Comparison of ENCODE assay signal across 8 cellular contexts in the genomic region with DNA sequence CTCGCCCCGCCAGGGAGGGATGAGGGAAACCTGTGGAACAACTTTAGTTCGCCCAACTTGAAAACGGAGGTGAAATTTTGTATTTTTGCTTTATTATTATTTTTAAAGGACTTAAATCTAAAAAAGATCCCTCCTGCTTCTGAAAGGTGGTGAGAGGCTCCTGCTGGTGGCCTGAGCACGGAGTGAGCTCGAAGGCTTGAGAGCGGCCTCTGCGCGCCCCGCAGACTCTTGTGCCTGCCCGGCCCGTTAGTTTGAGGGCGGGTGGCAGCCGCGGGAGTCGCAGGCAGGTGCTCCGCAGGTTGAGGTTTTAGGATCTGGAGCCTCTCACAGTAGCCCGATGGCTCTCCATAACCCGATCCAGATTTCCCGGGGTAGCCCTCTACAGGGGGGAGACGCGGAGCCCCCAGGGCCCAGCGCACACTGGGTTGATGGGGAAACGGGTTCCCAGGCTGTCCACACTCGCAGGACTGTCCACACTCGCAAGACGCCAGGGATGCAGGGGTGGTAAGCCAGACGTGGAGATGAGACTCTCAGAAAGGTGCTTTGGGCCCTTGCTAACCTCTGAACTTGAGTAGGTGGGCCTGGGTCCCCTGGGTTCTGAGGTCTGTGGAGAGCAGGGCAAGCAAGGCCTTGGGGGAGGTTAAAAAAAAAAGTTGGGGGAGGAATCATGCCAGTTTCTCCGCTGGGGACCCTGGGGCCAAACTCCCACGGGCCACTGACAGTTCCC. TPM values are rescaled to one million over a fixed set of nuclear protein-coding genes. Genes with fewer than 3 reads are reported as not detected.
DNase-seq lines count a peak whose midpoint lies in the region; ATAC-seq, FAIRE-seq and TF ChIP-seq lines count a peak whose summit lies in the region.

No MANE protein-coding gene starts in this region.

- H3K27me3 ChIP-seq in K562 (ENCODE audit: control insufficient read depth in 2 of 2, insufficient read depth in 2 of 2, low read length in 2 of 2): peaks cover 9 to 19% of the 10 kb centered on the region in 2 experiments; a peak in 4 of 5 replicates

- FAIRE-seq in K562 (lab: Jason Lieb, UNC): no peak

- H3K79me2 ChIP-seq in K562 (ENCODE audit: control insufficient read depth, insufficient read depth, low read length): no peaks in the 10 kb centered on the region

- no peaks in the 10 kb centered on the region for H3K36me3 ChIP-seq in K562 (ENCODE audit: control insufficient read depth, insufficient read depth, low read length)

- 87% methylated on average over 28 of the region's 30 CpGs for WGBS in K562 (ENCODE audit: insufficient coverage, low coverage, missing lambda C conversion rate)

- no peak overlapping the region for H3K9ac ChIP-seq in K562 (ENCODE audit: insufficient read depth in 1 of 2, low read depth in 2 of 2, low read length in 2 of 2)

- in situ Hi-C loops in K562 (cut with MboI): no loop called here

- no peaks in the 10 kb centered on the region for H3K9me1 ChIP-seq in K562 (ENCODE audit: control insufficient read depth, insufficient read depth, low read length)

- no peak overlapping the region for H3K4me3 ChIP-seq in K562

- no peak for TF ChIP-seq POLR2A in K562 (conservative IDR thresholded peaks at IDR 0.05)

- H2AFZ ChIP-seq in K562 (ENCODE audit: low read depth, low read length): no peak overlapping the region

- CTCF ChIA-PET in K562 (lab: Yijun Ruan, JAX; ENCODE audit: low intra/inter-chr PET ratio): no interaction called here

- no peaks in the 10 kb centered on the region for H3K9me3 ChIP-seq in K562 (replicated peaks; ENCODE audit: control insufficient read depth, insufficient read depth, low read depth, low read length)

- no peak overlapping the region for H3K27ac ChIP-seq in K562 (ENCODE audit: extremely low read depth, low read depth, low read length)

- DNase-seq in Right ventricle myocardium inferior (ENCODE audit: missing footprints) (peak; percentile 79), cardiac septum (ENCODE audit: low spot score) (no peak), K562 (ENCODE audit: extremely low read depth in 1 of 4, low spot score in 3 of 4) (no peak), left kidney (ENCODE audit: low read depth, low spot score) (peak; percentile 61), DMS114 treated with DMSO at 0.1 percent for 48 hours (lab: John Stamatoyannopoulos, UW; ENCODE audit: unreplicated experiment) (no peak), NCI-H446 treated with DMSO at 0.1 percent for 48 hours (lab: John Stamatoyannopoulos, UW) (no peak), SIG-M5 (lab: John Stamatoyannopoulos, UW) (no peak)
- DNase-seq in stimulated activated naive CD4-positive, alpha-beta T cell treated with Interleukin-2 at 50 U/mL for 16 hours (lab: John Stamatoyannopoulos, UW): peak; percentile 56

- TF ChIP-seq EP300 in K562 (IDR thresholded peaks at IDR 0.05; ENCODE audit: low read length): no peak

- H3K4me1 ChIP-seq in K562 (replicated peaks in 1 of 2; ENCODE audit: control insufficient read depth in 2 of 2, insufficient read depth in 2 of 2, low read length in 2 of 2): peaks cover 0 to 41% of the 10 kb centered on the region in 2 experiments; a peak in 4 of 5 replicates

- no peak overlapping the region for H3K4me2 ChIP-seq in K562 (ENCODE audit: insufficient read depth, low read length)

- no peaks in the 10 kb centered on the region for H4K20me1 ChIP-seq in K562 (replicated peaks; ENCODE audit: control insufficient read depth, insufficient read depth, low read length)

- ATAC-seq in Right ventricle myocardium inferior (no peak), K562 (no peak)

- intact Hi-C loops in Right ventricle myocardium inferior (cut with DNase I): loop anchor here (2.0 to 5.0 kb wide), 4 partner anchors 47 to 498 kb away; partner anchors contain the start of gene SUPT3H
- intact Hi-C loops in cardiac septum (cut with DNase I): loop anchor here (5.0 to 10.0 kb wide), 2 partner anchors 569 to 767 kb away; no protein-coding TSS in a partner anchor
- intact Hi-C loops in K562 (cut with micrococcal nuclease): loop anchor here (5.0 kb wide), 2 partner anchors 38 to 128 kb away; no protein-coding TSS in a partner anchor

- TF ChIP-seq RAD21 in K562 (CRISPR knock-in tag; conservative IDR thresholded peaks at IDR 0.05 in 1 of 2, IDR thresholded peaks at IDR 0.05 in 1 of 2): no peak

- POLR2A ChIA-PET in K562 (lab: Yijun Ruan, JAX): no interaction called here

- no peak for TF ChIP-seq CTCF in K562 (IDR thresholded peaks at IDR 0.05 in 2 of 3, conservative IDR thresholded peaks at IDR 0.05 in 1 of 3; ENCODE audit: insufficient read depth in 2 of 3, low read depth in 1 of 3, low read length in 3 of 3)

- BruUV-seq in K562 (replicated peaks; lab: Mats Ljungman, UMichigan): no TSS peak

TF ChIP-seq in K562, 482 proteins besides CTCF, POLR2A, EP300 and RAD21:
- peak; percentile 5; the same call in 1 of the 2 replicates for TF ChIP-seq RBFOX2 (IDR thresholded peaks at IDR 0.05; ENCODE audit: low read depth, low read length)
- TF ChIP-seq, protein P1, sequence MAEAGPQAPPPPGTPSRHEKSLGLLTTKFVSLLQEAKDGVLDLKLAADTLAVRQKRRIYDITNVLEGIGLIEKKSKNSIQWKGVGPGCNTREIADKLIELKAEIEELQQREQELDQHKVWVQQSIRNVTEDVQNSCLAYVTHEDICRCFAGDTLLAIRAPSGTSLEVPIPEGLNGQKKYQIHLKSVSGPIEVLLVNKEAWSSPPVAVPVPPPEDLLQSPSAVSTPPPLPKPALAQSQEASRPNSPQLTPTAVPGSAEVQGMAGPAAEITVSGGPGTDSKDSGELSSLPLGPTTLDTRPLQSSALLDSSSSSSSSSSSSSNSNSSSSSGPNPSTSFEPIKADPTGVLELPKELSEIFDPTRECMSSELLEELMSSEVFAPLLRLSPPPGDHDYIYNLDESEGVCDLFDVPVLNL (CRISPR knock-in tag; IDR thresholded peaks at IDR 0.05; ENCODE audit: low read depth): no peak

RNA-seq across cellular contexts. Expression of gene SUPT3H, which starts 46.3 kb away (rescaled TPM):
- 3.2 TPM for total RNA-seq in Right ventricle myocardium inferior
- 6.2 TPM for total RNA-seq in cardiac septum
- 7.5 and 15.8 TPM in 2 replicates for total RNA-seq in K562 (2011; cell fraction: chromatin; rRNA removed; ENCODE audit: low replicate concordance)
- 4.9 and 6.2 TPM in 2 replicates for total RNA-seq in K562 (2011; cell fraction: nucleolus; rRNA removed)
- 10.3 and 16.6 TPM in 2 replicates for total RNA-seq in K562 (2011; cell fraction: nucleoplasm; rRNA removed)
- 4.7 and 7.2 TPM in 2 replicates for total RNA-seq in K562 (2014; rRNA removed)
- 9.4 and 10.1 TPM in 2 replicates for total RNA-seq in K562 (2014; rRNA removed; fragmentation: Illumina TruSeq; extraction: Trizol)
- total RNA-seq in K562 (2015; rRNA removed; fragmentation: Illumina TruSeq; extraction: Trizol): 6.4 and 7.9 TPM in 2 replicates
- total RNA-seq in K562 (2021): 11.3 and 11.9 TPM in 2 replicates
- 15.3 and 18.6 TPM in 2 replicates for polyA plus RNA-seq in K562 (2011; rRNA removed)
- polyA plus RNA-seq in K562 (2011; cell fraction: cytosol; rRNA removed): 15.9 and 18.2 TPM in 2 replicates
- 11.7 and 13.1 TPM in 2 replicates for polyA plus RNA-seq in K562 (2011; cell fraction: nucleus; rRNA removed)
- 11.6 and 25.6 TPM in 2 replicates for polyA plus RNA-seq in K562 (2012)
- 15.6 and 15.8 TPM in 2 replicates for polyA plus RNA-seq in K562 (2014; fragmentation: Illumina TruSeq; extraction: Trizol)
- 10 to 100 TPM; 13.2 to 16.3 TPM for polyA plus RNA-seq in K562 (2014; fragmentation: Nextera tagmentation; extraction: Ambion mirVana)
- 8.1 and 14.7 TPM in 2 replicates for polyA plus RNA-seq in K562 (2014; rRNA removed)
- 16.3 and 17.8 TPM in 2 replicates for polyA minus RNA-seq in K562 (2011; rRNA and poly(A)+ RNA removed)
- 3.0 and 20.3 TPM in 2 replicates for polyA minus RNA-seq in K562 (2011; cell fraction: cytosol; rRNA and poly(A)+ RNA removed)
- polyA minus RNA-seq in K562 (2011; cell fraction: nucleus; rRNA and poly(A)+ RNA removed): 10.2 and 14.4 TPM in 2 replicates

Comparison
In these comparisons a context has a peak if more than half of its experiments do, and no peak if none do; other contexts are left out.
1. DNase-seq: peak in Right ventricle myocardium inferior (single experiment), left kidney (single experiment) and stimulated activated naive CD4-positive, alpha-beta T cell treated with Interleukin-2 at 50 U/mL for 16 hours (single experiment); none in cardiac septum (single experiment), K562 (0 of 4), DMS114 treated with DMSO at 0.1 percent for 48 hours (single experiment), NCI-H446 treated with DMSO at 0.1 percent for 48 hours (single experiment) and SIG-M5 (single experiment).